ENCODE assay signal across 18 cellular contexts in the genomic region with DNA sequence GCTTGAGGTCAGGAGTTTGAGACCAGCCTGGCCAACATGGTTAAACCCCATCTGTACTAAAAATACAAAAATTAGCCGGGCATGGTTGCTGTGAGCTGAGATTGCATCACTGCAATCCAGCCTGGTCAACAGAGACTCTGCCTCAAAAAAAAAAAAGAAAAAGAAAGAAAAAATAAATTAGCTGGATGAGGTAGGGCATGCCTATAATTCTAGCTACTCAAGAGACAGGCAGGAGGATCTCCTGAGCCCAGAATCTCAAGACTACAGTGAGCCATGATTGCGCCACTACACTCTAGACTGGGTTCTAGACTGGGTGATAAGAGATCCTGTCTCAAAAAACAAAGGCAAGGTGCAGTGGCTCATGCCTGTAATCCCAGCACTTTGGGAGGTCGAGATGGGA. TPM values are rescaled to one million over a fixed set of nuclear protein-coding genes. Genes with fewer than 3 reads are reported as not detected.
DNase-seq lines count a peak whose midpoint lies in the region; ATAC-seq lines count a peak whose summit lies in the region.
"Had no signal": no experiment of that assay in that cellular context is flagged by ENCODE, and none has a peak within 500 bp of the region (broad histone marks: within the 10 kb centered on the region; RNA-seq: fewer than 3 reads in every experiment).

No MANE protein-coding gene starts in this region.

- peaks cover 67% of the 10 kb centered on the region for H3K4me1 Mint-ChIP-seq in activated naive CD4-positive, alpha-beta T cell treated with anti-CD3 and anti-CD28 coated beads for 36 hours (ENCODE audit: low read depth)
- peaks cover 52% of the 10 kb centered on the region for H3K4me1 Mint-ChIP-seq in activated naive CD4-positive, alpha-beta T cell treated with anti-CD3 and anti-CD28 coated beads, Interleukin-2, amount 10 ng/mL, durations not matched to agents 7 days and 5 days
- peaks cover 67% of the 10 kb centered on the region for H3K4me1 Mint-ChIP-seq in activated T-cell treated with anti-CD3 and anti-CD28 coated beads, Interleukin-2, amount 50 U/mL, for 4 hours (ENCODE audit: low read depth)

- DNase-seq in activated naive CD4-positive, alpha-beta T cell treated with anti-CD3 and anti-CD28 coated beads for 36 hours, result no peak
- DNase-seq in activated naive CD4-positive, alpha-beta T cell treated with anti-CD3 and anti-CD28 coated beads, Interleukin-2, amount 10 ng/mL, durations not matched to agents 7 days and 5 days, result no peak
- peak; percentile 2 for DNase-seq in OCI-M1 (lab: John Stamatoyannopoulos, UW)
- DNase-seq in fibroblast of peridontal ligament (ENCODE audit: extremely low read depth), result peak; percentile 48
- no peak for DNase-seq in sciatic nerve (ENCODE audit: low spot score)
- DNase-seq in activated T-cell treated with anti-CD3 and anti-CD28 coated beads, Interleukin-2, amount 50 U/mL, for 4 hours, result no peak
- DNase-seq in AML-193 (lab: John Stamatoyannopoulos, UW), result no peak
- DNase-seq: activated CD4-positive, alpha-beta T cell treated with anti-CD3 and anti-CD28 coated beads, Interleukin-2, amount 10 ng/mL, durations not matched to agents 7 days and 5 days; CD8-positive, alpha-beta T cell; heart left ventricle; retina had no signal

- H3K9me3 Mint-ChIP-seq in activated naive CD4-positive, alpha-beta T cell treated with anti-CD3 and anti-CD28 coated beads for 36 hours, result no peaks in the 10 kb centered on the region
- H3K9me3 Mint-ChIP-seq in activated naive CD4-positive, alpha-beta T cell treated with anti-CD3 and anti-CD28 coated beads, Interleukin-2, amount 10 ng/mL, durations not matched to agents 7 days and 5 days, result no peaks in the 10 kb centered on the region
- H3K9me3 Mint-ChIP-seq in activated T-cell treated with anti-CD3 and anti-CD28 coated beads, Interleukin-2, amount 50 U/mL, for 4 hours, result no peaks in the 10 kb centered on the region
- H3K9me3 Mint-ChIP-seq: activated CD4-positive, alpha-beta T cell treated with anti-CD3 and anti-CD28 coated beads, Interleukin-2, amount 10 ng/mL, durations not matched to agents 7 days and 5 days; activated naive CD4-positive, alpha-beta T cell treated with anti-CD3 and anti-CD28 coated beads, Interleukin-2, amount 50 U/mL, for 24 hours; brain; CD8-positive, alpha-beta T cell; dendritic cell treated with granulocyte-macrophage colony-stimulating factor and Interleukin-4, amounts not matched to agents 40 ng/mL and 50 ng/mL, for 4 days; mesothelial cell of epicardium; neural progenitor cell had no signal

- peak; percentile 45 for ATAC-seq in sciatic nerve
- no peak for ATAC-seq in HG02759 (IDR thresholded peaks at IDR 0.05; ENCODE audit: unreplicated experiment)
- no peak for ATAC-seq in activated T-cell treated with anti-CD3 and anti-CD28 coated beads, Interleukin-2, amount 50 U/mL, for 4 hours
- ATAC-seq: A549; CD8-positive, alpha-beta T cell; heart left ventricle had no signal

- peaks cover 12% of the 10 kb centered on the region for H3K36me3 Mint-ChIP-seq in activated naive CD4-positive, alpha-beta T cell treated with anti-CD3 and anti-CD28 coated beads for 36 hours (ENCODE audit: low read depth)
- H3K36me3 Mint-ChIP-seq in activated naive CD4-positive, alpha-beta T cell treated with anti-CD3 and anti-CD28 coated beads, Interleukin-2, amount 10 ng/mL, durations not matched to agents 7 days and 5 days, result peaks cover 45% of the 10 kb centered on the region
- peaks cover 27% of the 10 kb centered on the region for H3K36me3 Mint-ChIP-seq in activated T-cell treated with anti-CD3 and anti-CD28 coated beads, Interleukin-2, amount 50 U/mL, for 4 hours (ENCODE audit: insufficient read depth)

- intact Hi-C loops in activated naive CD4-positive, alpha-beta T cell treated with anti-CD3 and anti-CD28 coated beads for 36 hours (cut with micrococcal nuclease), result loop anchor here (10.0 kb wide), 1 partner anchor 512 kb away; no protein-coding TSS in a partner anchor
- intact Hi-C loops in sciatic nerve (cut with DNase I), result no loop called here

- H3K4me3 Mint-ChIP-seq in activated naive CD4-positive, alpha-beta T cell treated with anti-CD3 and anti-CD28 coated beads for 36 hours, result no peak overlapping the region
- no peak overlapping the region for H3K4me3 Mint-ChIP-seq in activated naive CD4-positive, alpha-beta T cell treated with anti-CD3 and anti-CD28 coated beads, Interleukin-2, amount 10 ng/mL, durations not matched to agents 7 days and 5 days
- no peak overlapping the region for H3K4me3 Mint-ChIP-seq in activated T-cell treated with anti-CD3 and anti-CD28 coated beads, Interleukin-2, amount 50 U/mL, for 4 hours
- H3K4me3 Mint-ChIP-seq: activated CD4-positive, alpha-beta T cell treated with anti-CD3 and anti-CD28 coated beads, Interleukin-2, amount 10 ng/mL, durations not matched to agents 7 days and 5 days; brain; CD8-positive, alpha-beta T cell; dendritic cell treated with granulocyte-macrophage colony-stimulating factor and Interleukin-4, amounts not matched to agents 40 ng/mL and 50 ng/mL, for 4 days; mesothelial cell of epicardium; neural progenitor cell had no signal

- peak overlapping the region; percentile 30 for H3K27ac Mint-ChIP-seq in activated naive CD4-positive, alpha-beta T cell treated with anti-CD3 and anti-CD28 coated beads for 36 hours
- no peak overlapping the region for H3K27ac Mint-ChIP-seq in activated naive CD4-positive, alpha-beta T cell treated with anti-CD3 and anti-CD28 coated beads, Interleukin-2, amount 10 ng/mL, durations not matched to agents 7 days and 5 days
- H3K27ac Mint-ChIP-seq: activated CD4-positive, alpha-beta T cell treated with anti-CD3 and anti-CD28 coated beads, Interleukin-2, amount 10 ng/mL, durations not matched to agents 7 days and 5 days; CD8-positive, alpha-beta T cell; dendritic cell treated with granulocyte-macrophage colony-stimulating factor and Interleukin-4, amounts not matched to agents 40 ng/mL and 50 ng/mL, for 4 days; mesothelial cell of epicardium; neural progenitor cell had no signal

- no peaks in the 10 kb centered on the region for H3K27me3 Mint-ChIP-seq in activated naive CD4-positive, alpha-beta T cell treated with anti-CD3 and anti-CD28 coated beads for 36 hours (ENCODE audit: low read depth)
- H3K27me3 Mint-ChIP-seq in activated naive CD4-positive, alpha-beta T cell treated with anti-CD3 and anti-CD28 coated beads, Interleukin-2, amount 10 ng/mL, durations not matched to agents 7 days and 5 days, result no peaks in the 10 kb centered on the region
- H3K27me3 Mint-ChIP-seq in activated T-cell treated with anti-CD3 and anti-CD28 coated beads, Interleukin-2, amount 50 U/mL, for 4 hours (ENCODE audit: low read depth), result no peaks in the 10 kb centered on the region
- H3K27me3 Mint-ChIP-seq: activated CD4-positive, alpha-beta T cell treated with anti-CD3 and anti-CD28 coated beads, Interleukin-2, amount 10 ng/mL, durations not matched to agents 7 days and 5 days; activated naive CD4-positive, alpha-beta T cell treated with anti-CD3 and anti-CD28 coated beads, Interleukin-2, amount 50 U/mL, for 24 hours; dendritic cell treated with granulocyte-macrophage colony-stimulating factor and Interleukin-4, amounts not matched to agents 40 ng/mL and 50 ng/mL, for 4 days had no signal

- CTCF ChIA-PET in activated naive CD4-positive, alpha-beta T cell treated with anti-CD3 and anti-CD28 coated beads for 36 hours (lab: Charles Lee), result no interaction called here
- CTCF ChIA-PET in activated naive CD4-positive, alpha-beta T cell treated with anti-CD3 and anti-CD28 coated beads, Interleukin-2, amount 10 ng/mL, durations not matched to agents 7 days and 5 days (lab: Charles Lee), result no interaction called here

RNA-seq across cellular contexts. Expression of a gene that starts 16.9 kb away (rescaled TPM):
- total RNA-seq in activated naive CD4-positive, alpha-beta T cell treated with anti-CD3 and anti-CD28 coated beads for 36 hours, result 100 to 1,000 TPM; 114 to 118 TPM
- total RNA-seq in sciatic nerve, result 74.0 TPM
- 100 to 1,000 TPM; 127 to 142 (median 141) TPM for total RNA-seq in activated T-cell treated with anti-CD3 and anti-CD28 coated beads, Interleukin-2, amount 50 U/mL, for 4 hours

Comparison
In these comparisons a context has a peak if more than half of its experiments do, and no peak if none do; other contexts are left out.
1. DNase-seq: peak in OCI-M1 (single experiment) and fibroblast of peridontal ligament (single experiment); none in activated naive CD4-positive, alpha-beta T cell treated with anti-CD3 and anti-CD28 coated beads for 36 hours (single experiment), activated naive CD4-positive, alpha-beta T cell treated with anti-CD3 and anti-CD28 coated beads, Interleukin-2, amount 10 ng/mL, durations not matched to agents 7 days and 5 days (single experiment), sciatic nerve (single experiment), activated T-cell treated with anti-CD3 and anti-CD28 coated beads, Interleukin-2, amount 50 U/mL, for 4 hours (single experiment) and AML-193 (0 of 2).